In genomic region chr1:33181906-33182305, GRCh38 we compare ENCODE assay signal across 8 cellular contexts. TPM values are rescaled to one million over a fixed set of nuclear protein-coding genes. Genes with fewer than 3 reads are reported as not detected.
A peak's percentile ranks its signal among the peaks of the same experiment; 100 is the strongest.
DNase-seq lines count a peak whose midpoint lies in the region; ATAC-seq and TF ChIP-seq lines count a peak whose summit lies in the region.

TRIM62 (minus strand) TSS chr1:33182043; CDS start chr1:33181432, 611 bp downstream.

- H3F3A ChIP-seq in neural progenitor cell (ENCODE audit: low read depth) = peaks cover 7% of the 10 kb centered on the region

- H3K9me3 ChIP-seq in RWPE2 (ENCODE audit: severe bottlenecking) (no peaks in the 10 kb centered on the region), neural progenitor cell (ENCODE audit: low read depth) (no peaks in the 10 kb centered on the region), stomach smooth muscle (ENCODE audit: control insufficient read depth in 2 of 2, low read length in 2 of 2) (no peaks in the 10 kb centered on the region)

- H3K27me3 Mint-ChIP-seq in CD14-positive monocyte (ENCODE audit: low read depth in 3 of 3) = peaks cover 11 to 26% (median 15%) of the 10 kb centered on the region in 3 donors
- H3K27me3 Mint-ChIP-seq in neural progenitor cell (ENCODE audit: insufficient read depth, low read depth) = peaks cover 8% of the 10 kb centered on the region

- H3K36me3 Mint-ChIP-seq in CD14-positive monocyte (peaks cover 6 to 7% of the 10 kb centered on the region in 2 donors), neural progenitor cell (no peaks in the 10 kb centered on the region)

- H4K20me1 ChIP-seq in neural progenitor cell (ENCODE audit: low read depth) = peaks cover 6% of the 10 kb centered on the region

- H3K27ac ChIP-seq in RWPE2 (ENCODE audit: poor library complexity, severe bottlenecking) = no peak within 1 kb of the TSS
- no peak within 1 kb of the TSS for H3K27ac ChIP-seq in foreskin keratinocyte
- no peak within 1 kb of the TSS for H3K27ac ChIP-seq in neural progenitor cell
- peak within 1 kb of the TSS; percentile 53 for H3K27ac ChIP-seq in stomach smooth muscle (ENCODE audit: low read length)

- no peak for TF ChIP-seq CTCF in CD14-positive monocyte (IDR thresholded peaks at IDR 0.05)
- TF ChIP-seq CTCF in LNCaP clone FGC (IDR thresholded peaks at IDR 0.05; ENCODE audit: control insufficient read depth, extremely low read depth, insufficient read depth) = no peak
- TF ChIP-seq CTCF in RWPE2 (IDR thresholded peaks at IDR 0.05; ENCODE audit: poor library complexity, severe bottlenecking) = no peak
- TF ChIP-seq CTCF in foreskin keratinocyte (conservative IDR thresholded peaks at IDR 0.05) = no peak
- TF ChIP-seq CTCF in neural progenitor cell (IDR thresholded peaks at IDR 0.05) = no peak

- peaks cover 0 to 2% (median 0%) of the 10 kb centered on the region in 7 donors for H3K9me3 Mint-ChIP-seq in CD14-positive monocyte
- H3K9me3 Mint-ChIP-seq in neural progenitor cell = no peaks in the 10 kb centered on the region

- peak within 1 kb of the TSS in 5 of 7 donors; percentile 48 to 75 (median 56) for H3K27ac Mint-ChIP-seq in CD14-positive monocyte
- peak within 1 kb of the TSS; percentile 27 for H3K27ac Mint-ChIP-seq in neural progenitor cell

- H3K27me3 ChIP-seq in RWPE2 (ENCODE audit: insufficient read depth, poor library complexity, severe bottlenecking) (no peaks in the 10 kb centered on the region), foreskin keratinocyte (no peaks in the 10 kb centered on the region), neural progenitor cell (peaks cover 17% of the 10 kb centered on the region), stomach smooth muscle (ENCODE audit: control insufficient read depth in 1 of 2, insufficient read depth in 2 of 2, low read length in 2 of 2) (no peaks in the 10 kb centered on the region)

- ATAC-seq in GM21447 (IDR thresholded peaks at IDR 0.05; ENCODE audit: unreplicated experiment) = peak; percentile 43
- peak; percentile 48 for ATAC-seq in RWPE2 (ENCODE audit: low read depth)
- peak; percentile 48 for ATAC-seq in foreskin keratinocyte

- H3K4me3 Mint-ChIP-seq in CD14-positive monocyte (peak within 1 kb of the TSS; percentile 86 to 89), neural progenitor cell (peak within 1 kb of the TSS; percentile 94)

- intact Hi-C loops in CD14-positive monocyte (cut with micrococcal nuclease) = loop anchor here in 1 of 2 donors (2.0 to 10.0 kb wide), 2 partner anchors 57 to 169 kb away; no protein-coding TSS in a partner anchor

- no peaks in the 10 kb centered on the region for H3K79me2 ChIP-seq in neural progenitor cell (ENCODE audit: low read depth)

- H3K4me3 ChIP-seq in LNCaP clone FGC (ENCODE audit: low read depth, low read length) (peak within 1 kb of the TSS; percentile 76), RWPE2 (ENCODE audit: severe bottlenecking) (peak within 1 kb of the TSS; percentile 72), neural progenitor cell (peak within 1 kb of the TSS; percentile 76), stomach smooth muscle (ENCODE audit: low read length in 2 of 2) (peak within 1 kb of the TSS; percentile 67 to 79)

- peak within 1 kb of the TSS; percentile 48 for H2AFZ ChIP-seq in neural progenitor cell (replicated peaks)

- H3K4me1 ChIP-seq in RWPE2 (ENCODE audit: insufficient read depth, poor library complexity, severe bottlenecking) = peaks cover 4% of the 10 kb centered on the region
- peaks cover 7% of the 10 kb centered on the region for H3K4me1 ChIP-seq in foreskin keratinocyte
- peaks cover 9% of the 10 kb centered on the region for H3K4me1 ChIP-seq in neural progenitor cell
- H3K4me1 ChIP-seq in stomach smooth muscle (ENCODE audit: control insufficient read depth, insufficient read depth, low read length) = peaks cover 17% of the 10 kb centered on the region

- H3K9ac ChIP-seq in neural progenitor cell (no peak within 1 kb of the TSS), stomach smooth muscle (ENCODE audit: low read length in 2 of 2) (peak within 1 kb of the TSS in 1 of 2 donors; percentile 35)

- H3K4me2 ChIP-seq in neural progenitor cell = peak within 1 kb of the TSS; percentile 88

- H3K4me1 Mint-ChIP-seq in CD14-positive monocyte = peaks cover 24% of the 10 kb centered on the region
- peaks cover 32% of the 10 kb centered on the region for H3K4me1 Mint-ChIP-seq in neural progenitor cell

- H3K36me3 ChIP-seq in RWPE2 (ENCODE audit: low read depth) (no peaks in the 10 kb centered on the region), neural progenitor cell (no peaks in the 10 kb centered on the region), stomach smooth muscle (ENCODE audit: control insufficient read depth in 2 of 2, insufficient read depth in 2 of 2, low read length in 2 of 2) (peaks cover 0 to 5% of the 10 kb centered on the region in 2 donors)

- peak; percentile 70 for DNase-seq in CD14-positive monocyte (ENCODE audit: low spot score)
- peak; percentile 28 for DNase-seq in LNCaP clone FGC (ENCODE audit: low read depth)
- peak; percentile 80 for DNase-seq in RWPE2 (ENCODE audit: low spot score)
- peak; percentile 57 for DNase-seq in activated gamma-delta T cell (lab: John Stamatoyannopoulos, UW)
- peak; percentile 56 to 68 for DNase-seq in foreskin keratinocyte
- peak; percentile 93 for DNase-seq in neural progenitor cell (ENCODE audit: low spot score)

RNA-seq across cellular contexts. Expression of gene TRIM62, which starts in this region (rescaled TPM):
- polyA plus RNA-seq in CD14-positive monocyte = 1 to 10 TPM; 1.7 to 2.1 TPM
- 4.4 and 4.8 TPM in 2 replicates for total RNA-seq in foreskin keratinocyte
- 3.6 and 3.9 TPM in 2 replicates for polyA plus RNA-seq in foreskin keratinocyte
- total RNA-seq in neural progenitor cell (ENCODE audit: low replicate concordance) = 1.4 and 5.0 TPM in 2 replicates

Comparison
In these comparisons a context has a peak if more than half of its experiments do, and no peak if none do; other contexts are left out.
1. DNase-seq: peak in every context shown above with its lines; median percentile 93 in neural progenitor cell; 80 in RWPE2; 70 in CD14-positive monocyte; 62 in foreskin keratinocyte; 57 in activated gamma-delta T cell; 28 in LNCaP clone FGC.